8 cellular contexts compared by ENCODE assay signal in the genomic region with DNA sequence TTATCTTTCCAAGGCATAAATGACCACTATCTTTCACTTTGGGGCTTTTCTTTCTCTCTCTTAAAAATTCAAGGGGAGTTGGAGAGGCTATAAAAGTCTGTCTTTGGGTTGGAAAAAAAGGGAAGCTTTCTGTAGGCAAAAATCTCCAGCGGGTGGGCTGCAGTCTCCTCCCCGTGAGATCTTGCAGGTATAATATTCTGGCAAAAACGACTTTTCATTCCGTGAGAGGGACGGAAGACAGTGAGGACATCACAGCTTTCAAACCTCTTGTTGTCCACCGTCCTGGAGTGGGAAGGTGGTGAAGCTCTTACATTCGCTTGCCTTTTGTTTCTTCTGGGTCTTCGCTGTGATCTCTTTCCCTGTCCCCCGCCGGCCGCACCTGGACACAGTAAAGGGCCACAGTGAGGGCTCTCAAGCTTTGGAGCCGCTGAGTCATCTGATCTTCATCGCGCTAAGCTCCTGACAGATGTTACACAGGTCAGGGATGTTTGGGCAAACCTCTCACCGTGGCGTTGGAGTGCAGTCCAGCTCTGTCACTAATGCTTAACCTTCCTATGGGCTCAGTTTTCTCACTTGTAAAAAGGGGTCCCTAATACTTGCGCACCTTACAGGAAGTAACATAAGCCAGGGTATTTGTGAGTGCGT.
DNase-seq lines count a peak whose midpoint lies in the region; ATAC-seq and TF ChIP-seq lines count a peak whose summit lies in the region.

No MANE protein-coding gene starts in this region.

- peak overlapping the region; percentile 58 for H3K4me3 ChIP-seq in fibroblast of pulmonary artery (replicated peaks; ENCODE audit: low read depth, low read length)
- peak overlapping the region; percentile 53 for H3K4me3 ChIP-seq in prostate gland

- DNase-seq in RWPE1 (ENCODE audit: low spot score) = peak; percentile 13
- DNase-seq in fibroblast of pulmonary artery (ENCODE audit: low read depth) = no peak
- DNase-seq in prostate gland (ENCODE audit: low spot score) = no peak
- no peak for DNase-seq in NCI-H128 (lab: John Stamatoyannopoulos, UW; ENCODE audit: unreplicated experiment)
- no peak for DNase-seq in GM13977 (ENCODE audit: low spot score)
- no peak for DNase-seq in medulla oblongata (ENCODE audit: extremely low spot score)

- no peak for TF ChIP-seq CTCF in RWPE1 (conservative IDR thresholded peaks at IDR 0.05; ENCODE audit: low read depth)
- no peak for TF ChIP-seq CTCF in fibroblast of pulmonary artery (IDR thresholded peaks at IDR 0.05; ENCODE audit: low read length, missing control alignments)
- TF ChIP-seq CTCF in prostate gland (IDR thresholded peaks at IDR 0.05) = no peak
- no peak for TF ChIP-seq CTCF in GM13977 (IDR thresholded peaks at IDR 0.05; ENCODE audit: extremely low read depth, insufficient read depth, missing control alignments)

- no peak for ATAC-seq in GM19467 (IDR thresholded peaks at IDR 0.05; ENCODE audit: unreplicated experiment)

- no peaks in the 10 kb centered on the region for H3K27me3 ChIP-seq in prostate gland (replicated peaks; ENCODE audit: insufficient read depth)

- in situ Hi-C loops in GM13977 (cut with MboI; ENCODE audit: low pct_unique_long_range_greater_than_20kb, low sequenced_read_pairs, unreplicated experiment) = no loop called here

- intact Hi-C loops in prostate gland (cut with DNase I) = no loop called here

- H3K36me3 ChIP-seq in ES-I3 (ENCODE audit: insufficient read depth, low read length) (no peaks in the 10 kb centered on the region), prostate gland (no peaks in the 10 kb centered on the region)

- no peak for TF ChIP-seq POLR2A in prostate gland (IDR thresholded peaks at IDR 0.05)

- H3K27ac ChIP-seq in RWPE1 = no peak overlapping the region
- H3K27ac ChIP-seq in prostate gland = peak overlapping the region; percentile 75 to 83

- peak overlapping the region; percentile 68 for H3K9ac ChIP-seq in ES-I3 (ENCODE audit: low read depth, low read length)

- 60% methylated on average over 18 of the region's 18 CpGs for whole genome bisulfite sequencing in prostate gland

- H3K4me1 ChIP-seq in ES-I3 (ENCODE audit: insufficient read depth, low read length) = no peaks in the 10 kb centered on the region
- H3K4me1 ChIP-seq in prostate gland (replicated peaks) = no peaks in the 10 kb centered on the region

- POLR2A ChIA-PET in RWPE1 (lab: Yijun Ruan, JAX; ENCODE audit: low non-redundant PET) = no interaction called here

- H3K9me3 ChIP-seq in ES-I3 (ENCODE audit: control insufficient read depth, insufficient read depth, low read length) (no peaks in the 10 kb centered on the region), prostate gland (no peaks in the 10 kb centered on the region)

- CTCF ChIA-PET in RWPE1 (lab: Yijun Ruan, JAX) = interaction anchor here (0.5 to 0.7 kb wide), 4 partner anchors 129 to 1411 kb away, joined by 3 to 4 read pairs (median 4); no protein-coding TSS in a partner anchor
